ENCODE assay signal across 15 cellular contexts in the genomic region with DNA sequence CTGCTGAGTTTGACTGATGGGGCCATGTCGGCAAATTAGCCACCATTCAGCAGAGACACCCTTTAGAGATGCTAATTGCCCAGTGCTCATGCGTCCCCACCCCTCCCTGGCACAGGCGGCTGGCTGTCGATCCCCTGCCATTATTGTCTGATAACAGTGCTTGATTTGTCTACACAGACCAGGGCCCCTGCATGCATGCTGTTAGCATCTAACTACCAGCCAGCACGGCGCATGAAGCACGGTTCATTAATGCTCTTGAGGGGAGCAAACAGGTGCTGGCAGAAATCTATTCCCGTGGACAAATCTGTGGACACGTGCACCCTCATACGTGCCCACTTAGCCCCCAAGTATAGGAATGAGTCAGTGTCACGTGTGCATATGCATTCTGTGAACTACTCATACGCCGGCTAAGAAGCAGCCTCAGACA. TPM values are rescaled to one million over a fixed set of nuclear protein-coding genes. Genes with fewer than 3 reads are reported as not detected.
DNase-seq lines count a peak whose midpoint lies in the region; ATAC-seq and TF ChIP-seq lines count a peak whose summit lies in the region.
"Had no signal": no experiment of that assay in that cellular context is flagged by ENCODE, and none has a peak within 500 bp of the region (broad histone marks: within the 10 kb centered on the region; RNA-seq: fewer than 3 reads in every experiment).

No MANE protein-coding gene starts in this region.

- no peaks in the 10 kb centered on the region for H3F3A ChIP-seq in MM.1S (ENCODE audit: insufficient read depth, low read length)

- no peak overlapping the region for H3K4me3 ChIP-seq in muscle layer of colon (ENCODE audit: low read depth in 1 of 2, low read length in 2 of 2)
- H3K4me3 ChIP-seq in heart right ventricle, result no peak overlapping the region
- no peak overlapping the region for H3K4me3 ChIP-seq in MM.1S (ENCODE audit: low read length)
- H3K4me3 ChIP-seq: transverse colon had no signal

- no peaks in the 10 kb centered on the region for H3K9me2 ChIP-seq in MM.1S (replicated peaks; ENCODE audit: insufficient read depth, low read length)

- ATAC-seq in heart right ventricle (no peak), GM19467 (IDR thresholded peaks at IDR 0.05; ENCODE audit: unreplicated experiment) (no peak)

- H3K27me3 ChIP-seq in muscle layer of colon (ENCODE audit: control insufficient read depth in 1 of 2, insufficient read depth in 2 of 2, low read length in 2 of 2) (no peaks in the 10 kb centered on the region), heart right ventricle (peaks cover 0 to 8% (median 0%) of the 10 kb centered on the region in 7 donors), MM.1S (replicated peaks; ENCODE audit: insufficient read depth, low read length) (no peaks in the 10 kb centered on the region; the same call in 1 of the 2 replicates)
- H3K27me3 ChIP-seq: transverse colon had no signal

- H2AFZ ChIP-seq in MM.1S (ENCODE audit: low read length), result no peak overlapping the region
- H2AFZ ChIP-seq: parathyroid adenoma had no signal

- no peak overlapping the region for H3K4me2 ChIP-seq in MM.1S (ENCODE audit: low read depth, low read length)

- H3K27ac ChIP-seq in muscle layer of colon (ENCODE audit: low read depth, low read length) (peak overlapping the region; percentile 47), heart right ventricle (no peak overlapping the region), MM.1S (ENCODE audit: low read length) (no peak overlapping the region)
- H3K27ac ChIP-seq: brain microvascular endothelial cell, parathyroid adenoma had no signal

- no peaks in the 10 kb centered on the region for H3K9me3 ChIP-seq in muscle layer of colon (ENCODE audit: low read length)
- H3K9me3 ChIP-seq in heart right ventricle, result no peaks in the 10 kb centered on the region
- no peaks in the 10 kb centered on the region for H3K9me3 ChIP-seq in MM.1S (replicated peaks; ENCODE audit: insufficient read depth, low read length)
- H3K9me3 ChIP-seq: transverse colon had no signal

- H3K79me2 ChIP-seq in MM.1S (ENCODE audit: low read length), result no peaks in the 10 kb centered on the region

- no peak for TF ChIP-seq CTCF in heart right ventricle (IDR thresholded peaks at IDR 0.05)
- no peak for TF ChIP-seq CTCF in MM.1S (IDR thresholded peaks at IDR 0.05; ENCODE audit: low read length)

- intact Hi-C loops in heart right ventricle (cut with DNase I), result no loop called here

- H3K9ac ChIP-seq in muscle layer of colon (ENCODE audit: low read length) (no peak overlapping the region), MM.1S (ENCODE audit: low read length) (no peak overlapping the region)
- H3K9ac ChIP-seq: parathyroid adenoma had no signal

- 54 to 62% methylated on average over 13 of the region's 13 CpGs for WGBS in heart right ventricle, 2 donors

- no peaks in the 10 kb centered on the region for H4K20me1 ChIP-seq in MM.1S (ENCODE audit: insufficient read depth, low read length)

- peaks cover 59% of the 10 kb centered on the region for H3K4me1 ChIP-seq in muscle layer of colon (ENCODE audit: insufficient read depth, low read length)
- H3K4me1 ChIP-seq in heart right ventricle, result peaks cover 10 to 54% (median 30%) of the 10 kb centered on the region in 9 donors
- no peaks in the 10 kb centered on the region for H3K4me1 ChIP-seq in MM.1S (ENCODE audit: low read length)
- H3K4me1 ChIP-seq: parathyroid adenoma had no signal

- DNase-seq in DMS79 treated with DMSO at 0.1 percent for 48 hours (lab: John Stamatoyannopoulos, UW) (peak; percentile 68), NCI-H1417 treated with DMSO at 0.1 percent for 48 hours (lab: John Stamatoyannopoulos, UW) (peak; percentile 84), RPMI7951 (ENCODE audit: low read depth) (peak; percentile 42), heart right ventricle (no peak), MM.1S (no peak)
- DNase-seq in activated CD8-positive, alpha-beta memory T cell treated with anti-CD3 and anti-CD28 coated beads, Interleukin-2, amount 50 U/mL, for 48 hours, result no peak
- DNase-seq: activated CD4-positive, alpha-beta memory T cell treated with anti-CD3 and anti-CD28 coated beads for 36 hours; activated effector memory CD4-positive, alpha-beta T cell treated with Interleukin-2 at 50 U/mL for 16 hours; brain microvascular endothelial cell; HCEC 1CT; SHP77; transverse colon had no signal

- no peaks in the 10 kb centered on the region for H3K36me3 ChIP-seq in muscle layer of colon (ENCODE audit: insufficient read depth, low read length)
- H3K36me3 ChIP-seq in heart right ventricle, result no peaks in the 10 kb centered on the region
- H3K36me3 ChIP-seq in MM.1S (replicated peaks; ENCODE audit: insufficient read depth, low read length), result no peaks in the 10 kb centered on the region
- H3K36me3 ChIP-seq: brain microvascular endothelial cell, transverse colon had no signal

RNA-seq across cellular contexts. Expression of a gene that starts 32.2 kb away (rescaled TPM):
- not detected in 2 replicates for total RNA-seq in RPMI7951 (2014; rRNA removed; shearing (Covaris generic))
- total RNA-seq in heart right ventricle, result 1 to 10 TPM in 8 of 10 donors, under 1 TPM in 2; 0.64 to 4.2 (median 1.2) TPM
- under 1 TPM; 0.80 to 0.99 TPM for polyA plus RNA-seq in heart right ventricle
- total RNA-seq: activated CD4-positive, alpha-beta memory T cell treated with anti-CD3 and anti-CD28 coated beads for 36 hours had no signal

Comparison
In these comparisons a context has a peak if more than half of its experiments do, and no peak if none do; other contexts are left out.
1. DNase-seq: peak in DMS79 treated with DMSO at 0.1 percent for 48 hours (single experiment), NCI-H1417 treated with DMSO at 0.1 percent for 48 hours (single experiment) and RPMI7951 (single experiment); none in activated CD8-positive, alpha-beta memory T cell treated with anti-CD3 and anti-CD28 coated beads, Interleukin-2, amount 50 U/mL, for 48 hours (single experiment), heart right ventricle (0 of 2) and MM.1S (single experiment).